In genomic region chr10:49177391-49178355, GRCh38 we compare ENCODE assay signal across 9 cellular contexts. TPM values are rescaled to one million over a fixed set of nuclear protein-coding genes. Genes with fewer than 3 reads are reported as not detected.
DNase-seq lines count a peak whose midpoint lies in the region; ATAC-seq lines count a peak whose summit lies in the region.
"Had no signal": no experiment of that assay in that cellular context is flagged by ENCODE, and none has a peak within 500 bp of the region (broad histone marks: within the 10 kb centered on the region; RNA-seq: fewer than 3 reads in every experiment).

No MANE protein-coding gene starts in this region.

- no peaks in the 10 kb centered on the region for H4K20me1 ChIP-seq in Karpas-422 (ENCODE audit: insufficient read depth, low read depth, low read length)

- peak overlapping the region; percentile 82 for H3K4me3 Mint-ChIP-seq in activated T-helper 17 cell treated with anti-CD3 and anti-CD28 coated beads, Interleukin-2, amount 50 U/mL, for 72 hours

- DNase-seq in GM03348 (ENCODE audit: low spot score) (peak; percentile 89), M059J (ENCODE audit: low read depth) (peak; percentile 93), cardiac septum (ENCODE audit: low spot score) (peak; percentile 81), SKM-1 (lab: John Stamatoyannopoulos, UW; ENCODE audit: unreplicated experiment) (no peak), Karpas-422 (no peak)
- DNase-seq in stimulated activated CD4-positive, alpha-beta T cell treated with anti-CD3 and anti-CD28 coated beads, Interleukin-15, amount 100 ng/mL, for 24 hours, result peak; percentile 78

- no peak overlapping the region for H3K27ac ChIP-seq in Karpas-422 (ENCODE audit: low read length)
- H3K27ac ChIP-seq: SJCRH30 had no signal

- peaks cover 99% of the 10 kb centered on the region for H3K36me3 Mint-ChIP-seq in activated T-helper 17 cell treated with anti-CD3 and anti-CD28 coated beads, Interleukin-2, amount 50 U/mL, for 72 hours (ENCODE audit: low read depth)

- H3K9me2 ChIP-seq in Karpas-422 (replicated peaks; ENCODE audit: insufficient read depth, low read length), result no peaks in the 10 kb centered on the region

- H3K36me3 ChIP-seq in Karpas-422 (ENCODE audit: insufficient read depth, low read length), result no peaks in the 10 kb centered on the region
- H3K36me3 ChIP-seq: SJCRH30 had no signal

- no peak overlapping the region for H3K4me2 ChIP-seq in Karpas-422 (ENCODE audit: low read depth, low read length, poor library complexity, severe bottlenecking)

- H3K9ac ChIP-seq in Karpas-422 (ENCODE audit: low read length), result no peak overlapping the region

- no peaks in the 10 kb centered on the region for H3K9me3 ChIP-seq in Karpas-422 (ENCODE audit: low read length)
- H3K9me3 ChIP-seq: SJCRH30 had no signal

- H3K9me3 Mint-ChIP-seq in activated T-helper 17 cell treated with anti-CD3 and anti-CD28 coated beads, Interleukin-2, amount 50 U/mL, for 72 hours, result no peaks in the 10 kb centered on the region

- peak overlapping the region; percentile 99 for H3K27ac Mint-ChIP-seq in activated T-helper 17 cell treated with anti-CD3 and anti-CD28 coated beads, Interleukin-2, amount 50 U/mL, for 72 hours

- no peaks in the 10 kb centered on the region for H3K79me2 ChIP-seq in Karpas-422 (ENCODE audit: low read length)

- H3K4me3 ChIP-seq in Karpas-422 (ENCODE audit: low read length), result no peak overlapping the region
- H3K4me3 ChIP-seq: SJCRH30 had no signal

- peaks cover 5% of the 10 kb centered on the region for H3K4me1 ChIP-seq in Karpas-422 (ENCODE audit: low read length)
- H3K4me1 ChIP-seq: SJCRH30 had no signal

- intact Hi-C loops in cardiac septum (cut with DNase I), result no loop called here

- no peaks in the 10 kb centered on the region for H3K27me3 ChIP-seq in Karpas-422 (ENCODE audit: low read length)
- H3K27me3 ChIP-seq: SJCRH30 had no signal

- ATAC-seq in GM21717 (IDR thresholded peaks at IDR 0.05; ENCODE audit: unreplicated experiment), result peak; percentile 83
- ATAC-seq in activated T-helper 17 cell treated with anti-CD3 and anti-CD28 coated beads, Interleukin-2, amount 50 U/mL, for 72 hours (replicated peaks), result peak; percentile 88

- H3K4me1 Mint-ChIP-seq in activated T-helper 17 cell treated with anti-CD3 and anti-CD28 coated beads, Interleukin-2, amount 50 U/mL, for 72 hours, result peaks cover 61% of the 10 kb centered on the region

- H2AFZ ChIP-seq in Karpas-422 (ENCODE audit: low read length), result no peak overlapping the region

- H3K27me3 Mint-ChIP-seq in activated T-helper 17 cell treated with anti-CD3 and anti-CD28 coated beads, Interleukin-2, amount 50 U/mL, for 72 hours, result no peaks in the 10 kb centered on the region

RNA-seq across cellular contexts. Expression of gene TMEM273, which starts 10.5 kb away (rescaled TPM):
- not detected in 2 replicates for total RNA-seq in M059J (2014; rRNA removed; shearing (Covaris generic))
- 100 to 1,000 TPM in 1 of 2 donors, 10 to 100 TPM in 1; 92.2 to 262 TPM for total RNA-seq in activated T-helper 17 cell treated with anti-CD3 and anti-CD28 coated beads, Interleukin-2, amount 50 U/mL, for 72 hours
- 16.6 TPM for total RNA-seq in cardiac septum
- 0.51 TPM in 1 of 2 replicates, not detected in the other for total RNA-seq in Karpas-422 (2014; rRNA removed; shearing (Covaris generic); ENCODE audit: low replicate concordance)

RNA-seq across cellular contexts. Expression of gene FAM170B, which starts 43.9 kb away (rescaled TPM):
- not detected in 2 replicates for total RNA-seq in M059J (2014; rRNA removed; shearing (Covaris generic))
- not detected for total RNA-seq in activated T-helper 17 cell treated with anti-CD3 and anti-CD28 coated beads, Interleukin-2, amount 50 U/mL, for 72 hours
- not detected for total RNA-seq in cardiac septum
- not detected in 2 replicates for total RNA-seq in Karpas-422 (2014; rRNA removed; shearing (Covaris generic); ENCODE audit: low replicate concordance)
- total RNA-seq: SJCRH30 had no signal

Comparison
In these comparisons a context has a peak if more than half of its experiments do, and no peak if none do; other contexts are left out.
1. DNase-seq: peak in GM03348 (single experiment), M059J (single experiment), cardiac septum (single experiment) and stimulated activated CD4-positive, alpha-beta T cell treated with anti-CD3 and anti-CD28 coated beads, Interleukin-15, amount 100 ng/mL, for 24 hours (single experiment); none in SKM-1 (single experiment) and Karpas-422 (single experiment).
2. RNA of gene TMEM273, which starts 10.5 kb away (total RNA-seq): 92.2 to 262 TPM in activated T-helper 17 cell treated with anti-CD3 and anti-CD28 coated beads, Interleukin-2, amount 50 U/mL, for 72 hours and 16.6 TPM in cardiac septum (single experiment); 0.51 TPM in Karpas-422 and not detected in M059J; every median in the first group is over 10 times any median in the second.